35 cellular contexts compared by ENCODE assay signal in genomic region chr12:110872100-110872499, GRCh38. TPM values are rescaled to one million over a fixed set of nuclear protein-coding genes. Genes with fewer than 3 reads are reported as not detected.
"Had no signal": no experiment of that assay in that cellular context is flagged by ENCODE, and none has a peak within 500 bp of the region (broad histone marks: within the 10 kb centered on the region; RNA-seq: fewer than 3 reads in every experiment).

No MANE protein-coding gene starts in this region.

- H3K9ac ChIP-seq: parathyroid adenoma had no signal

- H3K27me3 ChIP-seq: ovary, spleen, stomach, thyroid gland, tibial nerve, upper lobe of left lung, vagina had no signal

- H3K27ac Mint-ChIP-seq: naive thymus-derived CD8-positive, alpha-beta T cell; natural killer cell treated with Interleukin-12 subunit alpha and Interleukin-12 subunit beta and Interleukin-15 and Interleukin-18, amount 100 ng/mL, for 72 hours; nephron progenitor cell; progenitor cell of endocrine pancreas; stimulated activated memory B cell treated with anti-CD40 and anti-IgM and Interleukin-4, amounts not matched to agents 10 μg/mL and 1 μg/mL and 100 μg/mL, for 72 hours had no signal

- H3K79me2 ChIP-seq: parathyroid adenoma had no signal

- H3K36me3 ChIP-seq: ovary, spleen, stomach, thoracic aorta, thyroid gland, tibial nerve, upper lobe of left lung, vagina had no signal

- H3K9me3 Mint-ChIP-seq: natural killer cell treated with Interleukin-12 subunit alpha and Interleukin-12 subunit beta and Interleukin-15 and Interleukin-18, amount 100 ng/mL, for 72 hours; stimulated activated memory B cell treated with anti-CD40 and anti-IgM and Interleukin-4, amounts not matched to agents 10 μg/mL and 1 μg/mL and 100 μg/mL, for 72 hours had no signal

- H3K4me3 ChIP-seq: ovary, psoas muscle, skin epidermis, smooth muscle cell, spleen, stomach, thoracic aorta, thyroid gland, tibial nerve, upper lobe of left lung, vagina had no signal

- H3K27ac ChIP-seq: ovary, parathyroid adenoma, psoas muscle, skin epidermis, spleen, stomach, thoracic aorta, thyroid gland, tibial nerve, upper lobe of left lung, vagina had no signal

- H2AFZ ChIP-seq: parathyroid adenoma had no signal

- H3K4me1 Mint-ChIP-seq: naive thymus-derived CD8-positive, alpha-beta T cell; nephron progenitor cell; neural crest cell had no signal

- H3K9me3 ChIP-seq: ovary, psoas muscle, spleen, stomach, thoracic aorta, thyroid gland, tibial nerve, upper lobe of left lung, vagina had no signal

- H3K36me3 Mint-ChIP-seq: naive thymus-derived CD8-positive, alpha-beta T cell; natural killer cell treated with Interleukin-12 subunit alpha and Interleukin-12 subunit beta and Interleukin-15 and Interleukin-18, amount 100 ng/mL, for 72 hours; stimulated activated memory B cell treated with anti-CD40 and anti-IgM and Interleukin-4, amounts not matched to agents 10 μg/mL and 1 μg/mL and 100 μg/mL, for 72 hours had no signal

- H3K4me3 Mint-ChIP-seq: naive thymus-derived CD8-positive, alpha-beta T cell; natural killer cell treated with Interleukin-12 subunit alpha and Interleukin-12 subunit beta and Interleukin-15 and Interleukin-18, amount 100 ng/mL, for 72 hours; nephron progenitor cell; neural crest cell; stimulated activated memory B cell treated with anti-CD40 and anti-IgM and Interleukin-4, amounts not matched to agents 10 μg/mL and 1 μg/mL and 100 μg/mL, for 72 hours had no signal

- H3K4me1 ChIP-seq: parathyroid adenoma, psoas muscle, stomach, thyroid gland, tibial nerve, upper lobe of left lung, vagina had no signal

- FAIRE-seq: urothelium cell line had no signal

- DNase-seq: naive thymus-derived CD8-positive, alpha-beta T cell; nephron progenitor cell; occipital lobe; ovary; psoas muscle; right cardiac atrium; stimulated activated CD4-positive, alpha-beta T cell treated with anti-CD3 and anti-CD28 coated beads, Interleukin-12 subunit alpha, Interleukin-12 subunit beta, amount 100 ng/mL, for 4 hours; stimulated activated CD4-positive, alpha-beta T cell treated with anti-CD3 and anti-CD28 coated beads, Interleukin-1b, Interleukin-23, amount 100 ng/mL, for 48 hours; stimulated activated CD4-positive, alpha-beta T cell treated with anti-CD3 and anti-CD28 coated beads, Interleukin-4, amount 100 ng/mL, for 1 hour; stimulated activated CD4-positive, alpha-beta T cell treated with anti-CD3 and anti-CD28 coated beads, Interleukin-4, amount 100 ng/mL, for 4 hours; stimulated activated CD8-positive, alpha-beta memory T cell treated with anti-CD3 and anti-CD28 coated beads, Interleukin-4, amount 100 ng/mL, for 48 hours; stimulated activated naive CD4-positive, alpha-beta T cell; stimulated activated naive CD8-positive, alpha-beta T cell treated with anti-CD3 and anti-CD28 coated beads, Interleukin-15, Interleukin-2, amounts not matched to agents 100 U/mL and 50 U/mL, for 24 hours; stomach; thyroid gland; trophoblast cell; upper lobe of left lung had no signal

- H3K4me2 ChIP-seq: smooth muscle cell had no signal

- ATAC-seq: naive thymus-derived CD8-positive, alpha-beta T cell; natural killer cell treated with Interleukin-12 subunit alpha and Interleukin-12 subunit beta and Interleukin-15 and Interleukin-18, amount 100 ng/mL, for 72 hours; psoas muscle; right cardiac atrium; sciatic nerve; stimulated activated memory B cell treated with anti-CD40 and anti-IgM and Interleukin-4, amounts not matched to agents 10 μg/mL and 1 μg/mL and 100 μg/mL, for 72 hours; stimulated activated naive CD8-positive, alpha-beta T cell treated with anti-CD3 and anti-CD28 coated beads, Interleukin-15, Interleukin-2, amounts not matched to agents 100 U/mL and 50 U/mL, for 24 hours had no signal

RNA-seq across cellular contexts. Expression of gene CCDC63, which starts 25.3 kb away (rescaled TPM):
- total RNA-seq: naive thymus-derived CD8-positive, alpha-beta T cell; natural killer cell treated with Interleukin-12 subunit alpha and Interleukin-12 subunit beta and Interleukin-15 and Interleukin-18, amount 100 ng/mL, for 72 hours; neural crest cell; occipital lobe; osteoblast; ovary; progenitor cell of endocrine pancreas; psoas muscle; renal cortical epithelial cell; right cardiac atrium; sciatic nerve; smooth muscle cell; spleen; stomach; subcutaneous adipose tissue; temporal lobe; thoracic aorta; thyroid gland; tibial nerve; upper lobe of left lung; ureter; vagina had no signal
- polyA plus RNA-seq: naive thymus-derived CD8-positive, alpha-beta T cell; ovary; psoas muscle; right cardiac atrium; smooth muscle cell; spleen; stomach had no signal

RNA-seq across cellular contexts. Expression of gene MYL2, which starts 48.3 kb away (rescaled TPM):
- total RNA-seq: naive thymus-derived CD8-positive, alpha-beta T cell; natural killer cell treated with Interleukin-12 subunit alpha and Interleukin-12 subunit beta and Interleukin-15 and Interleukin-18, amount 100 ng/mL, for 72 hours; neural crest cell; occipital lobe; osteoblast; progenitor cell of endocrine pancreas; renal cortical epithelial cell; sciatic nerve; smooth muscle cell; spleen; subcutaneous adipose tissue; temporal lobe; thyroid gland; tibial nerve; upper lobe of left lung; vagina had no signal
- polyA plus RNA-seq: naive thymus-derived CD8-positive, alpha-beta T cell; smooth muscle cell had no signal
